ENCODE assay signal across 11 cellular contexts in genomic region chr5:69083412-69083811, GRCh38. TPM values are rescaled to one million over a fixed set of nuclear protein-coding genes. Genes with fewer than 3 reads are reported as not detected.
A peak's percentile ranks its signal among the peaks of the same experiment; 100 is the strongest.
DNase-seq lines count a peak whose midpoint lies in the region; ATAC-seq, FAIRE-seq and TF ChIP-seq lines count a peak whose summit lies in the region.
"Had no signal": no experiment of that assay in that cellular context is flagged by ENCODE, and none has a peak within 500 bp of the region (broad histone marks: within the 10 kb centered on the region; RNA-seq: fewer than 3 reads in every experiment).

No MANE protein-coding gene starts in this region.

- H3K79me2 ChIP-seq in DND-41 (ENCODE audit: insufficient read depth, low read length) (no peaks in the 10 kb centered on the region), KMS-11 (ENCODE audit: insufficient read depth, low read depth) (no peaks in the 10 kb centered on the region)

- H3K27ac ChIP-seq in DND-41 (ENCODE audit: low read length) (no peak overlapping the region), KMS-11 (no peak overlapping the region)
- H3K27ac ChIP-seq: esophagus muscularis mucosa had no signal

- 0 out of 3 replicates have a peak, but pooled peaks have one; percentile 35 for ATAC-seq in DND-41 (ENCODE audit: insufficient read depth, low read depth)
- peak; percentile 100 for ATAC-seq in left colon
- no peak for ATAC-seq in omental fat pad (ENCODE audit: low FRiP score)
- no peak for ATAC-seq in HG03432 (IDR thresholded peaks at IDR 0.05; ENCODE audit: unreplicated experiment)
- no peak for ATAC-seq in HG03095 (IDR thresholded peaks at IDR 0.05; ENCODE audit: unreplicated experiment)

- no peak for TF ChIP-seq POLR2A in GM12891 (IDR thresholded peaks at IDR 0.05; ENCODE audit: low read depth, low read length)

- no peaks in the 10 kb centered on the region for H3K36me3 ChIP-seq in DND-41 (ENCODE audit: insufficient read depth, low read length)
- H3K36me3 ChIP-seq in KMS-11 (ENCODE audit: insufficient read depth), result no peaks in the 10 kb centered on the region
- H3K36me3 ChIP-seq: esophagus muscularis mucosa had no signal

- intact Hi-C loops in left colon (cut with DNase I, micrococcal nuclease), result no loop called here

- H2AFZ ChIP-seq in DND-41 (ENCODE audit: low read depth, low read length) (peak overlapping the region; percentile 7; the same call in 1 of the 2 replicates), KMS-11 (ENCODE audit: low read depth) (peak overlapping the region; percentile 13; the same call in 1 of the 2 replicates)

- DNase-seq in DND-41 (no peak), SW 1271 (lab: John Stamatoyannopoulos, UW) (peak; percentile 36 to 47), left colon (peak; percentile 59 to 66), GM12891 (ENCODE audit: insufficient read length, low spot score) (no peak), omental fat pad (ENCODE audit: low spot score) (no peak)
- DNase-seq: activated CD4-positive, alpha-beta T cell treated with anti-CD3 and anti-CD28 coated beads for 48 hours; NCI-H774 had no signal

- H3K4me3 ChIP-seq in DND-41 (ENCODE audit: low read depth in 1 of 2, low read length in 2 of 2) (no peak overlapping the region), KMS-11 (IDR thresholded peaks at IDR 0.05; ENCODE audit: insufficient read depth, low read depth, low read length) (no peak overlapping the region)
- H3K4me3 ChIP-seq: esophagus muscularis mucosa had no signal

- no peaks in the 10 kb centered on the region for H3K27me3 ChIP-seq in DND-41 (ENCODE audit: insufficient read depth, low read length, poor library complexity)
- H3K27me3 ChIP-seq in KMS-11 (ENCODE audit: insufficient read depth, low read depth), result no peaks in the 10 kb centered on the region
- H3K27me3 ChIP-seq: esophagus muscularis mucosa had no signal

- no peak overlapping the region for H3K9ac ChIP-seq in DND-41 (ENCODE audit: low read depth, low read length)
- no peak overlapping the region for H3K9ac ChIP-seq in KMS-11

- FAIRE-seq in GM12891 (lab: Jason Lieb, UNC), result no peak

- TF ChIP-seq CTCF in DND-41 (IDR thresholded peaks at IDR 0.05; ENCODE audit: borderline replicate concordance, extremely low read depth, low read length, poor library complexity, severe bottlenecking), result no peak
- TF ChIP-seq CTCF in KMS-11 (conservative IDR thresholded peaks at IDR 0.05; ENCODE audit: low read depth, low read length), result no peak
- TF ChIP-seq CTCF in omental fat pad (IDR thresholded peaks at IDR 0.05), result no peak

- H3K4me2 ChIP-seq in DND-41 (ENCODE audit: insufficient read depth, low read length) (no peak overlapping the region), KMS-11 (no peak overlapping the region)

- H4K20me1 ChIP-seq in DND-41 (ENCODE audit: insufficient read depth, low read length), result no peaks in the 10 kb centered on the region
- no peaks in the 10 kb centered on the region for H4K20me1 ChIP-seq in KMS-11 (ENCODE audit: insufficient read depth)

- H3K4me1 ChIP-seq in DND-41 (ENCODE audit: insufficient read depth, low read length) (no peaks in the 10 kb centered on the region), KMS-11 (ENCODE audit: low read depth, poor library complexity, severe bottlenecking) (peaks cover 18% of the 10 kb centered on the region)
- H3K4me1 ChIP-seq: esophagus muscularis mucosa had no signal

- H3K9me3 ChIP-seq in DND-41 (ENCODE audit: insufficient read depth, low read length, severe bottlenecking), result no peaks in the 10 kb centered on the region
- H3K9me3 ChIP-seq: esophagus muscularis mucosa had no signal

TF ChIP-seq in GM12891, 5 proteins besides CTCF, POLR2A, EP300 and RAD21:
- TF ChIP-seq PAX5 (IDR thresholded peaks at IDR 0.05; ENCODE audit: insufficient read depth, low read length, severe bottlenecking), result no peak
- no peak for TF ChIP-seq SPI1 (IDR thresholded peaks at IDR 0.05; ENCODE audit: low read depth, low read length)
- no peak for TF ChIP-seq POU2F2 (IDR thresholded peaks at IDR 0.05; ENCODE audit: low read depth, low read length)
- TF ChIP-seq POLR2AphosphoS5 (IDR thresholded peaks at IDR 0.05; ENCODE audit: low read depth, low read length), result no peak
- TF ChIP-seq TAF1 (IDR thresholded peaks at IDR 0.05; ENCODE audit: low read depth, low read length), result no peak

RNA-seq across cellular contexts. Expression of gene SLC30A5, which starts 10.4 kb away (rescaled TPM):
- total RNA-seq in left colon, result 10 to 100 TPM; 47.1 to 48.2 TPM
- 13.6 TPM for polyA plus RNA-seq in GM12891 (2012; ENCODE audit: low read depth, missing spikeins)
- total RNA-seq in omental fat pad, result 10 to 100 TPM; 39.1 to 52.6 (median 42.3) TPM

Comparison
In these comparisons a context has a peak if more than half of its experiments do, and no peak if none do; other contexts are left out.
1. ATAC-seq: peak in DND-41 (single experiment) and left colon (single experiment); none in omental fat pad (single experiment), HG03432 (single experiment) and HG03095 (single experiment).
2. DNase-seq: peak in SW 1271 (2 of 2) and left colon (2 of 2); none in DND-41 (single experiment), GM12891 (single experiment) and omental fat pad (single experiment).